8 cellular contexts compared by ENCODE assay signal in genomic region chr3:153284282-153284938, GRCh38.
DNase-seq lines count a peak whose midpoint lies in the region; ATAC-seq and TF ChIP-seq lines count a peak whose summit lies in the region.

No MANE protein-coding gene starts in this region.

- H3K27me3 Mint-ChIP-seq in mesothelial cell of epicardium (ENCODE audit: low read depth), result no peaks in the 10 kb centered on the region
- H3K27me3 Mint-ChIP-seq in type B pancreatic cell, result no peaks in the 10 kb centered on the region

- peak; percentile 50 for ATAC-seq in HG03039 (IDR thresholded peaks at IDR 0.05; ENCODE audit: unreplicated experiment)
- no peak for ATAC-seq in HG02970 (IDR thresholded peaks at IDR 0.05; ENCODE audit: low FRiP score, unreplicated experiment)

- H3K4me1 Mint-ChIP-seq in mesothelial cell of epicardium (peaks cover 6% of the 10 kb centered on the region), type B pancreatic cell (ENCODE audit: unreplicated experiment) (peaks cover 11% of the 10 kb centered on the region)

- H3K4me3 Mint-ChIP-seq in mesothelial cell of epicardium (no peak overlapping the region), type B pancreatic cell (no peak overlapping the region)

- DNase-seq in GM03348 (ENCODE audit: low spot score), result peak; percentile 81
- DNase-seq in SKM-1 treated with dmso at 0.1 percent for 144 hours (lab: John Stamatoyannopoulos, UW; ENCODE audit: unreplicated experiment), result peak; percentile 72
- peak; percentile 96 for DNase-seq in choroid plexus epithelial cell (ENCODE audit: low read depth)
- no peak for DNase-seq in mesothelial cell of epicardium (ENCODE audit: low spot score in 2 of 2, unreplicated experiment in 2 of 2)
- DNase-seq in type B pancreatic cell (ENCODE audit: extremely low spot score, unreplicated experiment), result no peak
- DNase-seq in mesenteric fat pad (ENCODE audit: low spot score), result no peak

- H3K27ac Mint-ChIP-seq in mesothelial cell of epicardium (peak overlapping the region; percentile 32), type B pancreatic cell (peak overlapping the region; percentile 80)

- H3K36me3 Mint-ChIP-seq in mesothelial cell of epicardium (no peaks in the 10 kb centered on the region), type B pancreatic cell (no peaks in the 10 kb centered on the region)

- H3K9me3 Mint-ChIP-seq in mesothelial cell of epicardium (peaks cover 4% of the 10 kb centered on the region), type B pancreatic cell (no peaks in the 10 kb centered on the region)

- TF ChIP-seq CTCF in choroid plexus epithelial cell (conservative IDR thresholded peaks at IDR 0.05; ENCODE audit: low read depth, low read length), result no peak
- TF ChIP-seq CTCF in mesothelial cell of epicardium (IDR thresholded peaks at IDR 0.05; ENCODE audit: unreplicated experiment), result no peak
- TF ChIP-seq CTCF in type B pancreatic cell (conservative IDR thresholded peaks at IDR 0.05), result no peak

- no peak overlapping the region for H3K4me3 ChIP-seq in choroid plexus epithelial cell (ENCODE audit: low read depth, low read length)

Comparison
In these comparisons a context has a peak if more than half of its experiments do, and no peak if none do; other contexts are left out.
1. DNase-seq: peak in GM03348 (single experiment), SKM-1 treated with dmso at 0.1 percent for 144 hours (single experiment) and choroid plexus epithelial cell (single experiment); none in mesothelial cell of epicardium (0 of 2), type B pancreatic cell (single experiment) and mesenteric fat pad (single experiment).